ENCODE assay signal across 30 cellular contexts in genomic region chr7:80831996-80832395, GRCh38.
DNase-seq lines count a peak whose midpoint lies in the region; ATAC-seq, FAIRE-seq and TF ChIP-seq lines count a peak whose summit lies in the region.
"Had no signal": no experiment of that assay in that cellular context is flagged by ENCODE, and none has a peak within 500 bp of the region (broad histone marks: within the 10 kb centered on the region; RNA-seq: fewer than 3 reads in every experiment).

No MANE protein-coding gene starts in this region.

- H2AFZ ChIP-seq in astrocyte (ENCODE audit: low read depth, low read length): no peak overlapping the region

- no peaks in the 10 kb centered on the region for H3K27me3 Mint-ChIP-seq in activated CD4-positive, alpha-beta T cell treated with anti-CD3 and anti-CD28 coated beads for 36 hours
- H3K27me3 Mint-ChIP-seq in astrocyte (ENCODE audit: low read depth, unreplicated experiment) (no peaks in the 10 kb centered on the region), immature natural killer cell (ENCODE audit: low read depth in 3 of 3) (no peaks in the 10 kb centered on the region)
- H3K27me3 Mint-ChIP-seq: activated CD4-positive, alpha-beta T cell treated with anti-CD3 and anti-CD28 coated beads, Interleukin-2, amount 10 ng/mL, durations not matched to agents 24 days and 14 days; naive thymus-derived CD8-positive, alpha-beta T cell had no signal

- TF ChIP-seq CTCF in astrocyte (IDR thresholded peaks at IDR 0.05; ENCODE audit: insufficient read depth, low read depth, low read length): no peak

- intact Hi-C loops in activated CD4-positive, alpha-beta T cell treated with anti-CD3 and anti-CD28 coated beads for 36 hours (cut with DNase I, micrococcal nuclease): no loop called here

- no peak overlapping the region for H3K27ac Mint-ChIP-seq in activated CD4-positive, alpha-beta T cell treated with anti-CD3 and anti-CD28 coated beads for 36 hours
- peak overlapping the region; percentile 59 for H3K27ac Mint-ChIP-seq in astrocyte (ENCODE audit: unreplicated experiment)
- no peak overlapping the region for H3K27ac Mint-ChIP-seq in immature natural killer cell
- H3K27ac Mint-ChIP-seq: activated CD4-positive, alpha-beta T cell treated with anti-CD3 and anti-CD28 coated beads, Interleukin-2, amount 10 ng/mL, durations not matched to agents 24 days and 14 days; activated naive CD4-positive, alpha-beta T cell treated with anti-CD3 and anti-CD28 coated beads, Interleukin-2, amount 50 U/mL, for 72 hours; HFFc6; naive thymus-derived CD8-positive, alpha-beta T cell had no signal

- FAIRE-seq in astrocyte (lab: Jason Lieb, UNC): no peak
- FAIRE-seq: endothelial cell of umbilical vein had no signal

- H3K27me3 ChIP-seq in astrocyte (ENCODE audit: insufficient read depth, low read length) (no peaks in the 10 kb centered on the region), H7 (ENCODE audit: control insufficient read depth, insufficient read depth, low read length) (no peaks in the 10 kb centered on the region)
- H3K27me3 ChIP-seq: heart left ventricle, Peyer's patch, transverse colon had no signal

- H3K36me3 Mint-ChIP-seq in activated CD4-positive, alpha-beta T cell treated with anti-CD3 and anti-CD28 coated beads for 36 hours (ENCODE audit: low read depth): no peaks in the 10 kb centered on the region
- peaks cover 4% of the 10 kb centered on the region for H3K36me3 Mint-ChIP-seq in astrocyte (ENCODE audit: low read depth, unreplicated experiment)
- no peaks in the 10 kb centered on the region for H3K36me3 Mint-ChIP-seq in immature natural killer cell
- H3K36me3 Mint-ChIP-seq: activated naive CD4-positive, alpha-beta T cell treated with anti-CD3 and anti-CD28 coated beads, Interleukin-2, amount 50 U/mL, for 72 hours; naive thymus-derived CD8-positive, alpha-beta T cell had no signal

- DNase-seq in activated CD4-positive, alpha-beta T cell treated with anti-CD3 and anti-CD28 coated beads for 36 hours: no peak
- no peak for DNase-seq in activated CD4-positive, alpha-beta T cell treated with anti-CD3 and anti-CD28 coated beads for 1 hour
- DNase-seq in astrocyte (ENCODE audit: low read depth): no peak
- peak; percentile 38 for DNase-seq in iris pigment epithelial cell (ENCODE audit: low read depth)
- no peak for DNase-seq in COLO829 (ENCODE audit: low spot score)
- no peak for DNase-seq in LoVo (ENCODE audit: low spot score)
- DNase-seq in H7: no peak
- DNase-seq in immature natural killer cell: no peak
- DNase-seq: activated CD4-positive, alpha-beta T cell treated with anti-CD3 and anti-CD28 coated beads, Interleukin-2, amount 10 ng/mL, durations not matched to agents 24 days and 14 days; Calu3; DMS79; GF-D8; heart left ventricle; HFFc6; lower lobe of right lung; naive thymus-derived CD8-positive, alpha-beta T cell; NCI-H1092 treated with DMSO at 0.1 percent for 48 hours; NCI-H1930; NCI-H2171 treated with DMSO at 0.1 percent for 48 hours; NCI-H510A treated with DMSO at 0.1 percent for 48 hours; NK-92 treated with Interleukin-12 subunit alpha and Interleukin-12 subunit beta, amount 100 ng/mL, for 24 hours; Peyer's patch; stimulated activated CD4-positive, alpha-beta T cell treated with anti-CD3 and anti-CD28 coated beads, Interleukin-4, amount 100 ng/mL, for 4 hours; SW 1271; T-helper 9 cell; transverse colon; WERI-Rb-1 had no signal

- H3K4me3 ChIP-seq in astrocyte (ENCODE audit: insufficient read depth, low read depth, low read length) (no peak overlapping the region), H7 (ENCODE audit: insufficient read depth, low read depth, low read length) (no peak overlapping the region)
- H3K4me3 ChIP-seq: heart left ventricle, lower lobe of right lung, Peyer's patch, transverse colon had no signal

- CTCF ChIA-PET in activated CD4-positive, alpha-beta T cell treated with anti-CD3 and anti-CD28 coated beads for 36 hours (lab: Charles Lee): no interaction called here

- H3K27ac ChIP-seq in astrocyte (ENCODE audit: low read depth, low read length): no peak overlapping the region
- H3K27ac ChIP-seq: 22Rv1, lower lobe of right lung, Peyer's patch, transverse colon, WERI-Rb-1 had no signal

- H3K4me3 Mint-ChIP-seq in activated CD4-positive, alpha-beta T cell treated with anti-CD3 and anti-CD28 coated beads for 36 hours: no peak overlapping the region
- H3K4me3 Mint-ChIP-seq in astrocyte (ENCODE audit: unreplicated experiment) (no peak overlapping the region), immature natural killer cell (no peak overlapping the region)
- H3K4me3 Mint-ChIP-seq: activated CD4-positive, alpha-beta T cell treated with anti-CD3 and anti-CD28 coated beads, Interleukin-2, amount 10 ng/mL, durations not matched to agents 24 days and 14 days; HFFc6; naive thymus-derived CD8-positive, alpha-beta T cell had no signal

- ATAC-seq in activated CD4-positive, alpha-beta T cell treated with anti-CD3 and anti-CD28 coated beads for 36 hours: peak; percentile 19
- ATAC-seq: activated naive CD4-positive, alpha-beta T cell treated with anti-CD3 and anti-CD28 coated beads, Interleukin-2, amount 50 U/mL, for 72 hours; heart left ventricle; lower lobe of right lung; naive thymus-derived CD8-positive, alpha-beta T cell had no signal

- H4K20me1 ChIP-seq in astrocyte (ENCODE audit: insufficient read depth, low read length): no peaks in the 10 kb centered on the region

- peaks cover 19% of the 10 kb centered on the region for H3K4me1 ChIP-seq in astrocyte (ENCODE audit: insufficient read depth, low read length)

- H3K9ac ChIP-seq in astrocyte (ENCODE audit: low read length): no peak overlapping the region

- H3K9me3 Mint-ChIP-seq in activated CD4-positive, alpha-beta T cell treated with anti-CD3 and anti-CD28 coated beads for 36 hours (ENCODE audit: low read depth): peaks cover 2% of the 10 kb centered on the region
- H3K9me3 Mint-ChIP-seq in astrocyte (ENCODE audit: unreplicated experiment): no peaks in the 10 kb centered on the region
- H3K9me3 Mint-ChIP-seq in immature natural killer cell: peaks cover 0 to 26% (median 0%) of the 10 kb centered on the region in 6 donors
- H3K9me3 Mint-ChIP-seq: activated CD4-positive, alpha-beta T cell treated with anti-CD3 and anti-CD28 coated beads, Interleukin-2, amount 10 ng/mL, durations not matched to agents 24 days and 14 days; HFFc6 had no signal

- H3K9me3 ChIP-seq in astrocyte (ENCODE audit: insufficient read depth, low read depth, low read length): no peaks in the 10 kb centered on the region
- H3K9me3 ChIP-seq: heart left ventricle, lower lobe of right lung, Peyer's patch, transverse colon had no signal

- no peak overlapping the region for H3K4me2 ChIP-seq in astrocyte (ENCODE audit: low read length)

- H3K4me1 Mint-ChIP-seq in activated CD4-positive, alpha-beta T cell treated with anti-CD3 and anti-CD28 coated beads for 36 hours: no peaks in the 10 kb centered on the region
- H3K4me1 Mint-ChIP-seq in astrocyte (ENCODE audit: low read depth, unreplicated experiment) (peaks cover 39% of the 10 kb centered on the region), immature natural killer cell (peaks cover 6 to 7% of the 10 kb centered on the region in 2 donors)
- H3K4me1 Mint-ChIP-seq: activated CD4-positive, alpha-beta T cell treated with anti-CD3 and anti-CD28 coated beads, Interleukin-2, amount 10 ng/mL, durations not matched to agents 24 days and 14 days; naive thymus-derived CD8-positive, alpha-beta T cell had no signal

- POLR2A ChIA-PET in activated CD4-positive, alpha-beta T cell treated with anti-CD3 and anti-CD28 coated beads for 36 hours (lab: Charles Lee): no interaction called here

- H3K36me3 ChIP-seq in astrocyte (ENCODE audit: insufficient read depth, low read length) (no peaks in the 10 kb centered on the region), H7 (replicated peaks; ENCODE audit: control insufficient read depth, insufficient read depth, low read length) (no peaks in the 10 kb centered on the region)
- H3K36me3 ChIP-seq: heart left ventricle, lower lobe of right lung, Peyer's patch, transverse colon, WERI-Rb-1 had no signal

- H3K79me2 ChIP-seq in astrocyte (ENCODE audit: insufficient read depth, low read length): peaks cover 3% of the 10 kb centered on the region
